In genomic region chr17:7583253-7584109, GRCh38 we compare ENCODE assay signal across 8 cellular contexts. TPM values are rescaled to one million over a fixed set of nuclear protein-coding genes. Genes with fewer than 3 reads are reported as not detected.
DNase-seq lines count a peak whose midpoint lies in the region; ATAC-seq, FAIRE-seq and TF ChIP-seq lines count a peak whose summit lies in the region.

MPDU1 (plus strand) TSS chr17:7583852; CDS start chr17:7583863, 11 bp downstream.

- H3K27me3 Mint-ChIP-seq in activated naive CD4-positive, alpha-beta T cell treated with anti-CD3 and anti-CD28 coated beads for 36 hours (ENCODE audit: low read depth) = no peaks in the 10 kb centered on the region

- H3K36me3 ChIP-seq in HCT116 (ENCODE audit: control insufficient read depth in 1 of 2, insufficient read depth in 2 of 2, low read length in 2 of 2) = peaks cover 0 to 22% of the 10 kb centered on the region in 2 experiments; a peak in 2 of 4 replicates
- peaks cover 23% of the 10 kb centered on the region for H3K36me3 ChIP-seq in neutrophil

- H3K4me1 ChIP-seq in HCT116 (ENCODE audit: control insufficient read depth in 1 of 2, insufficient read depth in 2 of 2, low read length in 2 of 2) (peaks cover 14 to 53% of the 10 kb centered on the region in 2 experiments), neutrophil (ENCODE audit: control insufficient read depth in 1 of 2, insufficient read depth in 1 of 2, low read depth in 1 of 2, low read length in 1 of 2) (peaks cover 59 to 71% of the 10 kb centered on the region in 2 experiments)

- H3K4me3 Mint-ChIP-seq in activated naive CD4-positive, alpha-beta T cell treated with anti-CD3 and anti-CD28 coated beads for 36 hours = peak within 1 kb of the TSS; percentile 95

- H3K36me3 Mint-ChIP-seq in activated naive CD4-positive, alpha-beta T cell treated with anti-CD3 and anti-CD28 coated beads for 36 hours (ENCODE audit: low read depth) = peaks cover 22% of the 10 kb centered on the region

- peak within 1 kb of the TSS; percentile 98 for H3K9ac ChIP-seq in HCT116 (ENCODE audit: low read length)

- H3K9me3 Mint-ChIP-seq in activated naive CD4-positive, alpha-beta T cell treated with anti-CD3 and anti-CD28 coated beads for 36 hours = no peaks in the 10 kb centered on the region

- H3K4me1 Mint-ChIP-seq in activated naive CD4-positive, alpha-beta T cell treated with anti-CD3 and anti-CD28 coated beads for 36 hours (ENCODE audit: low read depth) = peaks cover 58% of the 10 kb centered on the region

- DNase-seq in HCT116 (ENCODE audit: low read depth, low spot score) (peak; percentile 90), NAMALWA (ENCODE audit: low spot score) (peak; percentile 86), SK-N-DZ (ENCODE audit: low spot score) (peak; percentile 98), frontal cortex (ENCODE audit: low spot score in 2 of 2) (peak; percentile 87 to 89), substantia nigra (lab: John Stamatoyannopoulos, UW) (peak; percentile 75 to 98 (median 94))
- DNase-seq in activated naive CD4-positive, alpha-beta T cell treated with anti-CD3 and anti-CD28 coated beads for 36 hours = peak; percentile 96

- peak within 1 kb of the TSS; percentile 90 for H3K27ac ChIP-seq in HCT116 (ENCODE audit: low read depth, low read length)
- peak within 1 kb of the TSS; percentile 92 for H3K27ac ChIP-seq in neutrophil
- peak within 1 kb of the TSS; percentile 97 for H3K27ac ChIP-seq in substantia nigra (ENCODE audit: low read depth, low read length, poor library complexity, severe bottlenecking)

- TF ChIP-seq POLR2A in HCT116 (IDR thresholded peaks at IDR 0.05; ENCODE audit: borderline replicate concordance, extremely low read depth, insufficient read depth, insufficient read length) = peak; percentile 59

- FAIRE-seq in G401.6 (lab: Jason Lieb, UNC) = peak; percentile 98
- FAIRE-seq in frontal cortex (lab: Jason Lieb, UNC) = no peak

- H3K27ac Mint-ChIP-seq in activated naive CD4-positive, alpha-beta T cell treated with anti-CD3 and anti-CD28 coated beads for 36 hours = peak within 1 kb of the TSS; percentile 100

- peak within 1 kb of the TSS; percentile 60 to 97 for H3K4me3 ChIP-seq in HCT116 (replicated peaks in 1 of 2; ENCODE audit: low read depth in 1 of 2, low read length in 2 of 2)
- H3K4me3 ChIP-seq in neutrophil (ENCODE audit: low read depth in 1 of 2, low read length in 1 of 2) = peak within 1 kb of the TSS; percentile 72 to 95

- H3K4me2 ChIP-seq in HCT116 (ENCODE audit: low read length) = peak within 1 kb of the TSS; percentile 96

- no peaks in the 10 kb centered on the region for H4K20me1 ChIP-seq in HCT116 (ENCODE audit: insufficient read depth)

- H3K27me3 ChIP-seq in HCT116 (ENCODE audit: insufficient read depth, low read length) = no peaks in the 10 kb centered on the region
- H3K27me3 ChIP-seq in neutrophil = no peaks in the 10 kb centered on the region

- no peak for TF ChIP-seq CTCF in HCT116 (IDR thresholded peaks at IDR 0.05 in 2 of 3, conservative IDR thresholded peaks at IDR 0.05 in 1 of 3; ENCODE audit: borderline replicate concordance in 1 of 3, insufficient read depth in 1 of 3, low read depth in 2 of 3, low read length in 2 of 3)
- no peak for TF ChIP-seq CTCF in neutrophil (IDR thresholded peaks at IDR 0.05)

- H3K9me3 ChIP-seq in HCT116 (ENCODE audit: control insufficient read depth in 1 of 2, insufficient read depth in 1 of 2, low read depth in 1 of 2, low read length in 2 of 2) (no peaks in the 10 kb centered on the region), neutrophil (no peaks in the 10 kb centered on the region)

- RAD21 ChIA-PET in HCT116 (lab: Charles Lee; ENCODE audit: low non-redundant PET in 1 of 2, low total read pairs in 2 of 2, uncharacterized antibody in 2 of 2, unreplicated experiment in 2 of 2) = interaction anchor here (0.8 to 0.9 kb wide), 2 partner anchors 104 kb away, joined by 3 to 6 read pairs; partner anchors contain the start of gene TP53 (in 2 of the 2)

- CTCF ChIA-PET in HCT116 (lab: Charles Lee) = interaction anchor here (1.0 to 4.9 kb wide), 7 partner anchors 10 to 252 kb away, joined by 3 to 39 read pairs (median 4); partner anchors contain the start of genes TP53 and WRAP53
- CTCF ChIA-PET in activated naive CD4-positive, alpha-beta T cell treated with anti-CD3 and anti-CD28 coated beads for 36 hours (lab: Charles Lee) = interaction anchor here (0.6 to 2.8 kb wide), 4 partner anchors 23 to 187 kb away, joined by 3 to 13 read pairs (median 10); partner anchors contain the start of genes FXR2, SENP3, TP53 and WRAP53

- ATAC-seq in HCT116 = peak; percentile 67

- no peak within 1 kb of the TSS for H2AFZ ChIP-seq in HCT116 (ENCODE audit: low read depth, low read length, poor library complexity, severe bottlenecking)

- H3K9me2 ChIP-seq in HCT116 (ENCODE audit: insufficient read depth) = no peaks in the 10 kb centered on the region

- POLR2A ChIA-PET in HCT116 (lab: Charles Lee) = interaction anchor here (0.8 to 3.4 kb wide), 14 partner anchors 9 to 363 kb away, joined by 3 to 37 read pairs (median 5); partner anchors contain the start of genes ACADVL, DLG4, FXR2 and NEURL4

- TSS peak; percentile 84 for BruUV-seq in HCT116 (replicated peaks; lab: Mats Ljungman, UMichigan)

- peaks cover 53% of the 10 kb centered on the region for H3K79me2 ChIP-seq in HCT116 (ENCODE audit: insufficient read depth, low read length)

- no peak for TF ChIP-seq RAD21 in HCT116 (IDR thresholded peaks at IDR 0.05; ENCODE audit: low read depth)

- intact Hi-C loops in HCT116 (cut with micrococcal nuclease) = loop anchor here (1.0 to 5.0 kb wide), 2 partner anchors 103 to 254 kb away; no protein-coding TSS in a partner anchor
- intact Hi-C loops in activated naive CD4-positive, alpha-beta T cell treated with anti-CD3 and anti-CD28 coated beads for 36 hours (cut with micrococcal nuclease) = loop anchor here (1.0 to 2.0 kb wide), 8 partner anchors 11 to 304 kb away; partner anchors contain the start of genes SENP3, TMEM256 and TP53

TF ChIP-seq in HCT116, 20 proteins besides CTCF, POLR2A, EP300 and RAD21 (continues in another document):
- TF ChIP-seq, protein P1, sequence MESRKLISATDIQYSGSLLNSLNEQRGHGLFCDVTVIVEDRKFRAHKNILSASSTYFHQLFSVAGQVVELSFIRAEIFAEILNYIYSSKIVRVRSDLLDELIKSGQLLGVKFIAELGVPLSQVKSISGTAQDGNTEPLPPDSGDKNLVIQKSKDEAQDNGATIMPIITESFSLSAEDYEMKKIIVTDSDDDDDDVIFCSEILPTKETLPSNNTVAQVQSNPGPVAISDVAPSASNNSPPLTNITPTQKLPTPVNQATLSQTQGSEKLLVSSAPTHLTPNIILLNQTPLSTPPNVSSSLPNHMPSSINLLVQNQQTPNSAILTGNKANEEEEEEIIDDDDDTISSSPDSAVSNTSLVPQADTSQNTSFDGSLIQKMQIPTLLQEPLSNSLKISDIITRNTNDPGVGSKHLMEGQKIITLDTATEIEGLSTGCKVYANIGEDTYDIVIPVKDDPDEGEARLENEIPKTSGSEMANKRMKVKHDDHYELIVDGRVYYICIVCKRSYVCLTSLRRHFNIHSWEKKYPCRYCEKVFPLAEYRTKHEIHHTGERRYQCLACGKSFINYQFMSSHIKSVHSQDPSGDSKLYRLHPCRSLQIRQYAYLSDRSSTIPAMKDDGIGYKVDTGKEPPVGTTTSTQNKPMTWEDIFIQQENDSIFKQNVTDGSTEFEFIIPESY (IDR thresholded peaks at IDR 0.05; ENCODE audit: extremely low read depth, insufficient replicate concordance, low read length) = no peak
- no peak for TF ChIP-seq SIN3A (IDR thresholded peaks at IDR 0.05; ENCODE audit: low read depth)
- TF ChIP-seq SP1 (IDR thresholded peaks at IDR 0.05; ENCODE audit: low read depth) = peak; percentile 45; the same call in 1 of the 2 replicates
- TF ChIP-seq, protein P2, sequence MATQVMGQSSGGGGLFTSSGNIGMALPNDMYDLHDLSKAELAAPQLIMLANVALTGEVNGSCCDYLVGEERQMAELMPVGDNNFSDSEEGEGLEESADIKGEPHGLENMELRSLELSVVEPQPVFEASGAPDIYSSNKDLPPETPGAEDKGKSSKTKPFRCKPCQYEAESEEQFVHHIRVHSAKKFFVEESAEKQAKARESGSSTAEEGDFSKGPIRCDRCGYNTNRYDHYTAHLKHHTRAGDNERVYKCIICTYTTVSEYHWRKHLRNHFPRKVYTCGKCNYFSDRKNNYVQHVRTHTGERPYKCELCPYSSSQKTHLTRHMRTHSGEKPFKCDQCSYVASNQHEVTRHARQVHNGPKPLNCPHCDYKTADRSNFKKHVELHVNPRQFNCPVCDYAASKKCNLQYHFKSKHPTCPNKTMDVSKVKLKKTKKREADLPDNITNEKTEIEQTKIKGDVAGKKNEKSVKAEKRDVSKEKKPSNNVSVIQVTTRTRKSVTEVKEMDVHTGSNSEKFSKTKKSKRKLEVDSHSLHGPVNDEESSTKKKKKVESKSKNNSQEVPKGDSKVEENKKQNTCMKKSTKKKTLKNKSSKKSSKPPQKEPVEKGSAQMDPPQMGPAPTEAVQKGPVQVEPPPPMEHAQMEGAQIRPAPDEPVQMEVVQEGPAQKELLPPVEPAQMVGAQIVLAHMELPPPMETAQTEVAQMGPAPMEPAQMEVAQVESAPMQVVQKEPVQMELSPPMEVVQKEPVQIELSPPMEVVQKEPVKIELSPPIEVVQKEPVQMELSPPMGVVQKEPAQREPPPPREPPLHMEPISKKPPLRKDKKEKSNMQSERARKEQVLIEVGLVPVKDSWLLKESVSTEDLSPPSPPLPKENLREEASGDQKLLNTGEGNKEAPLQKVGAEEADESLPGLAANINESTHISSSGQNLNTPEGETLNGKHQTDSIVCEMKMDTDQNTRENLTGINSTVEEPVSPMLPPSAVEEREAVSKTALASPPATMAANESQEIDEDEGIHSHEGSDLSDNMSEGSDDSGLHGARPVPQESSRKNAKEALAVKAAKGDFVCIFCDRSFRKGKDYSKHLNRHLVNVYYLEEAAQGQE (IDR thresholded peaks at IDR 0.05; ENCODE audit: low read depth) = no peak
- no peak for TF ChIP-seq JUND (IDR thresholded peaks at IDR 0.05)
- TF ChIP-seq ZNF274 (IDR thresholded peaks at IDR 0.05; ENCODE audit: low read depth, low read length) = no peak
- peak; percentile 69 for TF ChIP-seq POLR2AphosphoS5 (IDR thresholded peaks at IDR 0.05; ENCODE audit: low read depth, low read length)
- TF ChIP-seq CEBPB (IDR thresholded peaks at IDR 0.05; ENCODE audit: low read depth) = no peak
- peak; percentile 97 for TF ChIP-seq MAX (IDR thresholded peaks at IDR 0.05)
- peak; percentile 78 for TF ChIP-seq EGR1 (IDR thresholded peaks at IDR 0.05; ENCODE audit: low read depth)
- peak; percentile 90; the same call in 1 of the 2 replicates for TF ChIP-seq ZFX (IDR thresholded peaks at IDR 0.05)

RNA-seq across cellular contexts. Expression of gene MPDU1, which starts in this region (rescaled TPM):
- 50.9 TPM for total RNA-seq in HCT116 (2021; ENCODE audit: unreplicated experiment)
- 49.0 and 52.0 TPM in 2 replicates for polyA plus RNA-seq in HCT116 (2012)
- 211 and 280 TPM in 2 replicates for polyA plus RNA-seq in SK-N-DZ (2014; cell fraction: cytosol; rRNA removed)
- polyA plus RNA-seq in SK-N-DZ (2014; cell fraction: nucleus; rRNA removed) = 166 and 227 TPM in 2 replicates
- 10 to 100 TPM; 48.8 to 53.5 TPM for total RNA-seq in activated naive CD4-positive, alpha-beta T cell treated with anti-CD3 and anti-CD28 coated beads for 36 hours
- total RNA-seq in frontal cortex = 35.1 TPM

Comparison
In these comparisons a context has a peak if more than half of its experiments do, and no peak if none do; other contexts are left out.
1. Peak in every context shown above with its lines: DNase-seq, ATAC-seq, H3K4me3 ChIP-seq and H3K27ac ChIP-seq.